In genomic region chr18:36825526-36825925, GRCh38 we compare ENCODE assay signal across 1 cellular context.
TF ChIP-seq lines count a peak whose summit lies in the region.

No MANE protein-coding gene starts in this region.

TF ChIP-seq in endothelial cell of umbilical vein, 7 proteins besides CTCF, POLR2A, EP300 and RAD21 (continued from another document):
- TF ChIP-seq POLR2AphosphoS5 (IDR thresholded peaks at IDR 0.05; ENCODE audit: insufficient read depth, low read depth, low read length) (no peak), MYC (IDR thresholded peaks at IDR 0.05; ENCODE audit: low read depth, low read length) (no peak)
